In genomic region chr5:86447362-86447761, GRCh38 we compare ENCODE assay signal across 11 cellular contexts.
"Had no signal": no experiment of that assay in that cellular context is flagged by ENCODE, and none has a peak within 500 bp of the region (broad histone marks: within the 10 kb centered on the region; RNA-seq: fewer than 3 reads in every experiment).

No MANE protein-coding gene starts in this region.

- H3K9ac ChIP-seq: GM23248, KMS-11 had no signal

- H3K4me1 ChIP-seq: HAP-1 had no signal

- DNase-seq: GM23248, GOT3, H7, HFFc6, KBM-7 had no signal

- H3K36me3 Mint-ChIP-seq: IgD-negative memory B cell had no signal

- H3K9me3 Mint-ChIP-seq: IgD-negative memory B cell had no signal

- H3K36me3 ChIP-seq: HAP-1 had no signal

- H2AFZ ChIP-seq: GM23248 had no signal

- H3K4me3 Mint-ChIP-seq: HFFc6, IgD-negative memory B cell had no signal

- ATAC-seq: HCT116, HepG2 had no signal

- H3K4me1 Mint-ChIP-seq: IgD-negative memory B cell had no signal

- H3K4me3 ChIP-seq: GM23248, HAP-1 had no signal

- H3K27ac ChIP-seq: GM23248, HL-60, KMS-11 had no signal

- H3K4me2 ChIP-seq: KMS-11 had no signal

- H3K9me3 ChIP-seq: HAP-1 had no signal

- H3K27ac Mint-ChIP-seq: HFFc6, IgD-negative memory B cell had no signal
